ENCODE assay signal across 29 cellular contexts in the genomic region with DNA sequence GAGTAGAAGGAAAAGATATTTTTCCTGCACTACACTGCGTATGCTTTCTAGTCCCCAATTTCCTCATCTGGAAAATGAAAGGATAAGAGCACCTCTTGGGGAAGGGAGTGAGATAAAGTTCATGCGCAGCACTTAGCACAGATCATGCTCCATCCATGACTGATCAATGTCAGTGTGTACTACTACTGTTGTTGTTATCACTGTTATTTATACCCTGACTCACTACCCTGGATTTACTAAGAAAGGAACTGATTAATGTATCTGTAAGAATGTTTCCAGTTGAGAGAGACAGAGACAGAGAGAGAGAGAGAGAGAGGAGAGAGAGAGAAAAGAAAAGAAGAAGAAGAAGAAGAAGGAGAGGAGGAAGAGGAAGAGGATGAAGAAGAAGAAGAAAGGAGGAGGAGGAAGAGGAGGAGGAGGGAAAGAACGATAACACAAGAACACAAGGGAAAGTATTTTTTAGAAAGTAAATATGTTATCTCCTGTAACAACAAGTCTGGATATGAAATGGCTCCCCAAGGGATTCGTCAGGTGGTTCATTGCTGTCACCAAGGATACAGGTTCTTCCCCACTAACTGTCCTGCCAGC.
A peak's percentile ranks its signal among the peaks of the same experiment; 100 is the strongest.
DNase-seq lines count a peak whose midpoint lies in the region; ATAC-seq lines count a peak whose summit lies in the region.
"Had no signal": no experiment of that assay in that cellular context is flagged by ENCODE, and none has a peak within 500 bp of the region (broad histone marks: within the 10 kb centered on the region; RNA-seq: fewer than 3 reads in every experiment).

No MANE protein-coding gene starts in this region.

- no peak overlapping the region for H2BK5ac ChIP-seq in mesenchymal stem cell (ENCODE audit: low read depth, low read length, poor library complexity, severe bottlenecking)

- no peaks in the 10 kb centered on the region for H3K79me1 ChIP-seq in mesenchymal stem cell (replicated peaks; ENCODE audit: low read length, poor library complexity, severe bottlenecking)

- H3K27me3 ChIP-seq in GM23248 (replicated peaks; ENCODE audit: insufficient read depth) (no peaks in the 10 kb centered on the region), mesenchymal stem cell (ENCODE audit: control insufficient read depth in 1 of 2, insufficient read depth in 1 of 2, low read length in 2 of 2) (peaks cover 0 to 32% of the 10 kb centered on the region in 2 experiments)
- H3K27me3 ChIP-seq: BE2C, foreskin keratinocyte, pancreas, stomach had no signal

- WGBS in GM23248 (ENCODE audit: low coverage in 1 of 2, low lambda C conversion rate in 2 of 2, missing lambda C conversion rate in 2 of 2), 2 experiments, result 72 to 75% methylated on average over 4 of the region's 4 CpGs
- WGBS in mesenchymal stem cell, result 99% methylated on average over 2 of the region's 4 CpGs

- H3K4me1 Mint-ChIP-seq in activated CD4-positive, alpha-beta memory T cell treated with anti-CD3 and anti-CD28 coated beads for 36 hours (ENCODE audit: low read depth), result peaks cover 46% of the 10 kb centered on the region
- H3K4me1 Mint-ChIP-seq in activated CD4-positive, alpha-beta memory T cell treated with anti-CD3 and anti-CD28 coated beads, Interleukin-2, amount 10 ng/mL, durations not matched to agents 7 days and 5 days, result peaks cover 58% of the 10 kb centered on the region
- H3K4me1 Mint-ChIP-seq in activated T-helper 2 cell treated with anti-CD3 and anti-CD28 coated beads, Interferon-gamma antibody, Interleukin-2, Interleukin-4, amounts not matched to agents 10 μg/mL and 5 μg/mL and 100 μg/mL, durations not matched to agents 14 hours and 24 hours and 36 hours (ENCODE audit: low read depth), result peaks cover 25% of the 10 kb centered on the region
- H3K4me1 Mint-ChIP-seq: central memory CD8-positive, alpha-beta T cell; neural crest cell; T-helper 17 cell had no signal

- peaks cover 22% of the 10 kb centered on the region for H3F3A ChIP-seq in GM23248 (ENCODE audit: insufficient read depth)

- H3K4me1 ChIP-seq in GM23248 (ENCODE audit: insufficient read depth) (peaks cover 25% of the 10 kb centered on the region), mesenchymal stem cell (ENCODE audit: control insufficient read depth, insufficient read depth, low read depth, low read length) (no peaks in the 10 kb centered on the region)
- H3K4me1 ChIP-seq: BE2C, pancreas, stomach had no signal

- H4K20me1 ChIP-seq in GM23248 (ENCODE audit: insufficient read depth), result no peaks in the 10 kb centered on the region

- in situ Hi-C loops in GM23248 (cut with MboI), result no loop called here

- no peak overlapping the region for H3K23ac ChIP-seq in mesenchymal stem cell (ENCODE audit: low read length in 2 of 2)

- H2BK12ac ChIP-seq in mesenchymal stem cell (ENCODE audit: low read length in 2 of 2), result no peak overlapping the region

- H3K9me3 ChIP-seq in GM23248 (ENCODE audit: low read depth) (no peaks in the 10 kb centered on the region), mesenchymal stem cell (ENCODE audit: control insufficient read depth, low read length) (no peaks in the 10 kb centered on the region)
- H3K9me3 ChIP-seq: BE2C, pancreas, stomach had no signal

- ATAC-seq in HG03095 (IDR thresholded peaks at IDR 0.05; ENCODE audit: unreplicated experiment), result no peak
- ATAC-seq: foreskin keratinocyte, left lobe of liver, pancreas, PC-3, T-helper 17 cell had no signal

- no peaks in the 10 kb centered on the region for H3K9me3 Mint-ChIP-seq in activated CD4-positive, alpha-beta memory T cell treated with anti-CD3 and anti-CD28 coated beads for 36 hours
- H3K9me3 Mint-ChIP-seq in activated CD4-positive, alpha-beta memory T cell treated with anti-CD3 and anti-CD28 coated beads, Interleukin-2, amount 10 ng/mL, durations not matched to agents 7 days and 5 days, result peaks cover 15% of the 10 kb centered on the region
- H3K9me3 Mint-ChIP-seq in activated T-helper 2 cell treated with anti-CD3 and anti-CD28 coated beads, Interferon-gamma antibody, Interleukin-2, Interleukin-4, amounts not matched to agents 10 μg/mL and 5 μg/mL and 100 μg/mL, durations not matched to agents 14 hours and 24 hours and 36 hours, result peaks cover 6% of the 10 kb centered on the region
- H3K9me3 Mint-ChIP-seq: central memory CD8-positive, alpha-beta T cell; neural crest cell had no signal

- H3K9me2 ChIP-seq in GM23248 (ENCODE audit: insufficient read depth), result no peaks in the 10 kb centered on the region

- H3K36me3 ChIP-seq in GM23248 (ENCODE audit: low read depth) (no peaks in the 10 kb centered on the region), mesenchymal stem cell (ENCODE audit: control insufficient read depth in 1 of 2, insufficient read depth in 2 of 2, low read depth in 1 of 2, low read length in 2 of 2) (no peaks in the 10 kb centered on the region)
- H3K36me3 ChIP-seq: BE2C, pancreas, stomach had no signal

- no peak overlapping the region for H3K18ac ChIP-seq in mesenchymal stem cell (ENCODE audit: low read depth in 1 of 2, low read length in 2 of 2)

- H4K91ac ChIP-seq in mesenchymal stem cell (ENCODE audit: low read length), result no peak overlapping the region

- no peak overlapping the region for H3K9ac ChIP-seq in GM23248
- no peak overlapping the region for H3K9ac ChIP-seq in mesenchymal stem cell (ENCODE audit: low read length)

- H3K36me3 Mint-ChIP-seq in activated CD4-positive, alpha-beta memory T cell treated with anti-CD3 and anti-CD28 coated beads for 36 hours, result peaks cover 1% of the 10 kb centered on the region
- H3K36me3 Mint-ChIP-seq in activated CD4-positive, alpha-beta memory T cell treated with anti-CD3 and anti-CD28 coated beads, Interleukin-2, amount 10 ng/mL, durations not matched to agents 7 days and 5 days (ENCODE audit: low read depth), result peaks cover 11% of the 10 kb centered on the region
- peaks cover 3% of the 10 kb centered on the region for H3K36me3 Mint-ChIP-seq in activated T-helper 2 cell treated with anti-CD3 and anti-CD28 coated beads, Interferon-gamma antibody, Interleukin-2, Interleukin-4, amounts not matched to agents 10 μg/mL and 5 μg/mL and 100 μg/mL, durations not matched to agents 14 hours and 24 hours and 36 hours (ENCODE audit: low read depth)
- H3K36me3 Mint-ChIP-seq: activated naive CD8-positive, alpha-beta T cell treated with anti-CD3 and anti-CD28 coated beads, Interleukin-2, amount 10 ng/mL, durations not matched to agents 7 days and 5 days had no signal

- H3K14ac ChIP-seq in mesenchymal stem cell (ENCODE audit: low read length in 2 of 2), result no peak overlapping the region

- intact Hi-C loops in activated CD4-positive, alpha-beta memory T cell treated with anti-CD3 and anti-CD28 coated beads for 36 hours (cut with micrococcal nuclease), result loop anchor here (5.0 kb wide), 3 partner anchors 105 to 635 kb away; no protein-coding TSS in a partner anchor
- intact Hi-C loops in activated T-helper 2 cell treated with anti-CD3 and anti-CD28 coated beads, Interferon-gamma antibody, Interleukin-2, Interleukin-4, amounts not matched to agents 10 μg/mL and 5 μg/mL and 100 μg/mL, durations not matched to agents 14 hours and 24 hours and 36 hours (cut with micrococcal nuclease), result loop anchor here (5.0 kb wide), 1 partner anchor 270 kb away; no protein-coding TSS in a partner anchor

- H3K4me3 Mint-ChIP-seq in activated CD4-positive, alpha-beta memory T cell treated with anti-CD3 and anti-CD28 coated beads for 36 hours, result no peak overlapping the region
- no peak overlapping the region for H3K4me3 Mint-ChIP-seq in activated CD4-positive, alpha-beta memory T cell treated with anti-CD3 and anti-CD28 coated beads, Interleukin-2, amount 10 ng/mL, durations not matched to agents 7 days and 5 days
- H3K4me3 Mint-ChIP-seq in activated T-helper 2 cell treated with anti-CD3 and anti-CD28 coated beads, Interferon-gamma antibody, Interleukin-2, Interleukin-4, amounts not matched to agents 10 μg/mL and 5 μg/mL and 100 μg/mL, durations not matched to agents 14 hours and 24 hours and 36 hours (ENCODE audit: low read depth), result no peak overlapping the region
- H3K4me3 Mint-ChIP-seq: activated naive CD8-positive, alpha-beta T cell treated with anti-CD3 and anti-CD28 coated beads, Interleukin-2, amount 10 ng/mL, durations not matched to agents 7 days and 5 days; central memory CD8-positive, alpha-beta T cell; neural crest cell; T-helper 17 cell had no signal

- peak overlapping the region; percentile 14 for H3K27ac Mint-ChIP-seq in activated CD4-positive, alpha-beta memory T cell treated with anti-CD3 and anti-CD28 coated beads for 36 hours
- no peak overlapping the region for H3K27ac Mint-ChIP-seq in activated CD4-positive, alpha-beta memory T cell treated with anti-CD3 and anti-CD28 coated beads, Interleukin-2, amount 10 ng/mL, durations not matched to agents 7 days and 5 days
- peak overlapping the region; percentile 73 for H3K27ac Mint-ChIP-seq in activated T-helper 2 cell treated with anti-CD3 and anti-CD28 coated beads, Interferon-gamma antibody, Interleukin-2, Interleukin-4, amounts not matched to agents 10 μg/mL and 5 μg/mL and 100 μg/mL, durations not matched to agents 14 hours and 24 hours and 36 hours
- H3K27ac Mint-ChIP-seq: activated naive CD8-positive, alpha-beta T cell treated with anti-CD3 and anti-CD28 coated beads, Interleukin-2, amount 10 ng/mL, durations not matched to agents 7 days and 5 days; T-helper 17 cell had no signal

- POLR2A ChIA-PET in activated CD4-positive, alpha-beta memory T cell treated with anti-CD3 and anti-CD28 coated beads for 36 hours (lab: Charles Lee), result no interaction called here
- POLR2A ChIA-PET in activated CD4-positive, alpha-beta memory T cell treated with anti-CD3 and anti-CD28 coated beads, Interleukin-2, amount 10 ng/mL, durations not matched to agents 7 days and 5 days (lab: Charles Lee), result no interaction called here

- CTCF ChIA-PET in activated CD4-positive, alpha-beta memory T cell treated with anti-CD3 and anti-CD28 coated beads for 36 hours (lab: Charles Lee), result no interaction called here
- CTCF ChIA-PET in activated CD4-positive, alpha-beta memory T cell treated with anti-CD3 and anti-CD28 coated beads, Interleukin-2, amount 10 ng/mL, durations not matched to agents 7 days and 5 days (lab: Charles Lee), result no interaction called here

- H3K27ac ChIP-seq in GM23248, result no peak overlapping the region
- no peak overlapping the region for H3K27ac ChIP-seq in mesenchymal stem cell (ENCODE audit: low read length, poor library complexity, severe bottlenecking)
- H3K27ac ChIP-seq: foreskin keratinocyte, pancreas, SK-N-MC, stomach had no signal

- peaks cover 10% of the 10 kb centered on the region for H3K27me3 Mint-ChIP-seq in activated CD4-positive, alpha-beta memory T cell treated with anti-CD3 and anti-CD28 coated beads for 36 hours
- no peaks in the 10 kb centered on the region for H3K27me3 Mint-ChIP-seq in activated CD4-positive, alpha-beta memory T cell treated with anti-CD3 and anti-CD28 coated beads, Interleukin-2, amount 10 ng/mL, durations not matched to agents 7 days and 5 days
- H3K27me3 Mint-ChIP-seq in activated T-helper 2 cell treated with anti-CD3 and anti-CD28 coated beads, Interferon-gamma antibody, Interleukin-2, Interleukin-4, amounts not matched to agents 10 μg/mL and 5 μg/mL and 100 μg/mL, durations not matched to agents 14 hours and 24 hours and 36 hours (ENCODE audit: low read depth), result peaks cover 2% of the 10 kb centered on the region

- H3K4ac ChIP-seq in mesenchymal stem cell (ENCODE audit: low read depth in 1 of 2, low read length in 2 of 2), result no peak overlapping the region

- no peak overlapping the region for H2AFZ ChIP-seq in GM23248
- no peak overlapping the region for H2AFZ ChIP-seq in mesenchymal stem cell (ENCODE audit: low read depth, low read length)

- no peaks in the 10 kb centered on the region for H3K79me2 ChIP-seq in GM23248 (ENCODE audit: insufficient read depth)

- H4K8ac ChIP-seq in mesenchymal stem cell (ENCODE audit: low read length), result no peak overlapping the region

- H2BK15ac ChIP-seq in mesenchymal stem cell (ENCODE audit: low read depth, poor library complexity, severe bottlenecking), result no peak overlapping the region

- DNase-seq in activated CD4-positive, alpha-beta memory T cell treated with anti-CD3 and anti-CD28 coated beads for 36 hours, result no peak
- DNase-seq in activated CD4-positive, alpha-beta memory T cell treated with anti-CD3 and anti-CD28 coated beads, Interleukin-2, amount 10 ng/mL, durations not matched to agents 7 days and 5 days, result no peak
- DNase-seq in GM23248, result peak; percentile 31
- no peak for DNase-seq in activated T-helper 2 cell treated with anti-CD3 and anti-CD28 coated beads, Interferon-gamma antibody, Interleukin-2, Interleukin-4, amounts not matched to agents 10 μg/mL and 5 μg/mL and 100 μg/mL, durations not matched to agents 14 hours and 24 hours and 36 hours (ENCODE audit: low spot score)
- DNase-seq in mesenchymal stem cell, result peak; percentile 19
- DNase-seq in NCI-H510A treated with DMSO at 0.1 percent for 48 hours (lab: John Stamatoyannopoulos, UW), result no peak
- DNase-seq: activated CD8-positive, alpha-beta memory T cell treated with anti-CD3 and anti-CD28 coated beads, Interleukin-2, amount 50 U/mL, for 4 hours; activated gamma-delta T cell; activated naive CD8-positive, alpha-beta T cell treated with anti-CD3 and anti-CD28 coated beads, Interleukin-2, amount 10 ng/mL, durations not matched to agents 7 days and 5 days; BE2C; DMS 273 treated with DMSO at 0.1 percent for 48 hours; erythroblast; foreskin keratinocyte; head of caudate nucleus; KBM-7; NCI-H1092; NCI-H187; NCI-H524 treated with DMSO at 0.1 percent for 48 hours; NK-92 treated with Interleukin-12 subunit alpha and Interleukin-12 subunit beta, amount 100 ng/mL, for 24 hours; pancreas; PC-3; stimulated activated CD4-positive, alpha-beta T cell treated with anti-CD3 and anti-CD28 coated beads, Interleukin-1b, Interleukin-23, amount 100 ng/mL, for 48 hours; stomach; T-helper 17 cell had no signal

- H2AK5ac ChIP-seq in mesenchymal stem cell (ENCODE audit: low read length, severe bottlenecking), result no peak overlapping the region

- H2BK120ac ChIP-seq in mesenchymal stem cell (ENCODE audit: low read depth, low read length), result no peak overlapping the region

- H3K4me2 ChIP-seq in GM23248 (ENCODE audit: unreplicated experiment) (no peak overlapping the region), mesenchymal stem cell (ENCODE audit: low read length, poor library complexity, severe bottlenecking) (no peak overlapping the region)

- H3K4me3 ChIP-seq in GM23248 (no peak overlapping the region), mesenchymal stem cell (ENCODE audit: insufficient read depth in 1 of 2, low read depth in 1 of 2, low read length in 2 of 2) (no peak overlapping the region)
- H3K4me3 ChIP-seq: pancreas, SK-N-MC, stomach had no signal

Comparison
In these comparisons a context has a peak if more than half of its experiments do, and no peak if none do; other contexts are left out.
1. DNase-seq: peak in GM23248 (single experiment) and mesenchymal stem cell (single experiment); none in activated CD4-positive, alpha-beta memory T cell treated with anti-CD3 and anti-CD28 coated beads for 36 hours (single experiment), activated CD4-positive, alpha-beta memory T cell treated with anti-CD3 and anti-CD28 coated beads, Interleukin-2, amount 10 ng/mL, durations not matched to agents 7 days and 5 days (single experiment), activated T-helper 2 cell treated with anti-CD3 and anti-CD28 coated beads, Interferon-gamma antibody, Interleukin-2, Interleukin-4, amounts not matched to agents 10 μg/mL and 5 μg/mL and 100 μg/mL, durations not matched to agents 14 hours and 24 hours and 36 hours (single experiment) and NCI-H510A treated with DMSO at 0.1 percent for 48 hours (single experiment).